15 cellular contexts compared by ENCODE assay signal in the genomic region with DNA sequence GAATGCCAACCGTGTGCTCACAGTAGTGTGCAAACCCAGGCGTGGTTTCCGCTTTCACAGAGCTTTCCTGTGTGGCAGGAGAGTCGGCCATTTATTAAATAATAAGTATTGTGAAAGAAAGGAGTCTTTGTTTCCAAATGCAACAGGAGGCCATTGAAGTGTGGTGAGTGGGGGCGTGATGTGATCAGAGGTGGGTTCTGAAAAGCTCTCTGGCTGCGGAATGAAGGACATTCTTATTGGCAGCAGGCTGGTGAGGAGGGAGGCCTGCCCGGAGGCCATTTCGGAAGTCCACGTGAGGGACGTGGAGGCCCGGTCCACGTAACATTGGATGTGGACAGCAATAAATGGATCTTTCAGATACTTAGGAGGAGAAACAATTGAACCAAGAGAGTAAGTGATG. TPM values are rescaled to one million over a fixed set of nuclear protein-coding genes. Genes with fewer than 3 reads are reported as not detected.
DNase-seq lines count a peak whose midpoint lies in the region; ATAC-seq and TF ChIP-seq lines count a peak whose summit lies in the region.
"Had no signal": no experiment of that assay in that cellular context is flagged by ENCODE, and none has a peak within 500 bp of the region (broad histone marks: within the 10 kb centered on the region; RNA-seq: fewer than 3 reads in every experiment).

No MANE protein-coding gene starts in this region.

- peak; percentile 44 for ATAC-seq in sciatic nerve
- ATAC-seq: HepG2, SK-N-SH treated with all-trans-retinoic acid at 6 μM for 48 hours had no signal

- POLR2A ChIA-PET in GM10248 (lab: Yijun Ruan, JAX): no interaction called here

- H3K27ac ChIP-seq in angular gyrus (ENCODE audit: low read depth, low read length): peak overlapping the region; percentile 69
- peak overlapping the region; percentile 39 for H3K27ac ChIP-seq in layer of hippocampus (ENCODE audit: low read depth, low read length)
- H3K27ac ChIP-seq: BLaER1 had no signal

- H3K27me3 ChIP-seq in layer of hippocampus (ENCODE audit: control insufficient read depth, insufficient read depth, low read length): no peaks in the 10 kb centered on the region
- H3K27me3 ChIP-seq: BLaER1 had no signal

- DNase-seq in NCI-H146 (lab: John Stamatoyannopoulos, UW) (peak; percentile 52), sciatic nerve (ENCODE audit: low spot score) (no peak), SIG-M5 (lab: John Stamatoyannopoulos, UW) (no peak), GM10248 (ENCODE audit: extremely low spot score) (no peak), NCI-H2171 (lab: John Stamatoyannopoulos, UW) (no peak)
- DNase-seq: EL, H7, NCI-H2081, NCI-H226, NCI-H69 had no signal

- no peak for TF ChIP-seq CTCF in GM10248 (IDR thresholded peaks at IDR 0.05; ENCODE audit: control extremely low read depth, extremely low read depth, low read depth, missing control alignments)

- intact Hi-C loops in sciatic nerve (cut with DNase I): no loop called here

- CTCF ChIA-PET in GM10248 (lab: Yijun Ruan, JAX): no interaction called here

RNA-seq across cellular contexts. Expression of gene ARNT2, which starts 11.1 kb away (rescaled TPM):
- total RNA-seq in sciatic nerve: 16.6 TPM
